In the genomic region with DNA sequence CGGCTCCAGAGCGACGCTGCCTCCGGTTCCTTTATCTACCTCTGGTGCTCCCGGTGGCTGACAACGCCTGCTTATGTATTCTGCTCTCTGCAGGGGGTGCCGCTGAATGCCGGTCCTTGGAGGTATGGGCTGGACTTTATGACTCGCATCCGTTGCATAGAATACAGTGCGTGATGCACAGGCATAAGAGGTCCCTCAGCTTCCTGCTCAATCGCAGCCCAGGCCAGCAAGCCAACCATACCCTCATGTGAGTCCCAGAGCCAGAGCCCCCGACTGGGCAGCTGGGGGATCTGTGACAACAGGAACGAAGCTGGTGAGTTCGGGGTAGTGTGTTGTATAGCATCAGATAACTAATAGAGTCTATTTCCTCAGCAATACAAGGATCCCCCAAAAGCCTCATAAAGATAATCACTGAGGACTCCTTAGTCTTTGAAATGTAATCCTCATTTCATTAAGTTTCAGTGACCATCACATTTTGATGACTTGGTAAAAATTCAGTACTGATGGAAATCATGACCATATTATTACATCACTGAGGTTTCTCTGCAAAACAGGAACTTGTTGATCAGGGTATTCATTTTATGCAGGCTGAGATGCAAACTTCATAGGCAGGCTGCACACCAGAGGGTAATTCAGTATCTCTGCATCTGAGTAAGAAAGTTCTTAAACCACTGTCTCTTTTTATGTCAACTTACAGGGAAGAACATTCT, we compare ENCODE assay signal across 28 cellular contexts.
DNase-seq lines count a peak whose midpoint lies in the region; ATAC-seq and TF ChIP-seq lines count a peak whose summit lies in the region.
"Had no signal": no experiment of that assay in that cellular context is flagged by ENCODE, and none has a peak within 500 bp of the region (broad histone marks: within the 10 kb centered on the region; RNA-seq: fewer than 3 reads in every experiment).

No MANE protein-coding gene starts in this region.

- WGBS in aorta, 2 donors: 71 to 73% methylated on average over 15 of the region's 15 CpGs

- no peaks in the 10 kb centered on the region for H3K4me1 ChIP-seq in aorta (ENCODE audit: control insufficient read depth in 1 of 2, insufficient read depth in 2 of 2, low read length in 2 of 2)
- H3K4me1 ChIP-seq: colonic mucosa, heart left ventricle, tibial nerve had no signal

- peaks cover under 1% of the 10 kb centered on the region for H3K9me3 ChIP-seq in aorta (ENCODE audit: control insufficient read depth, low read length)
- H3K9me3 ChIP-seq: colonic mucosa, neutrophil had no signal

- H3K36me3 ChIP-seq in aorta (ENCODE audit: control insufficient read depth in 1 of 2, insufficient read depth in 2 of 2, low read length in 1 of 2): no peaks in the 10 kb centered on the region
- H3K36me3 ChIP-seq: colonic mucosa, heart left ventricle, neutrophil, tibial nerve had no signal

- no peak for ATAC-seq in Right ventricle myocardium superior (ENCODE audit: poor library complexity)
- no peak for ATAC-seq in GM19328 (IDR thresholded peaks at IDR 0.05; ENCODE audit: unreplicated experiment)
- ATAC-seq in aorta (ENCODE audit: low FRiP score): no peak
- ATAC-seq: activated naive CD4-positive, alpha-beta T cell treated with anti-CD3 and anti-CD28 coated beads, Interleukin-2, amount 50 U/mL, for 72 hours; effector memory CD8-positive, alpha-beta T cell; heart left ventricle had no signal

- no peak overlapping the region for H3K27ac Mint-ChIP-seq in nephron progenitor cell
- H3K27ac Mint-ChIP-seq: activated CD4-positive, alpha-beta memory T cell treated with anti-CD3 and anti-CD28 coated beads for 36 hours; activated naive CD4-positive, alpha-beta T cell treated with anti-CD3 and anti-CD28 coated beads, Interleukin-2, amount 50 U/mL, for 72 hours; activated T-helper 1 cell treated with anti-CD3 and anti-CD28 coated beads, Interleukin-12 subunit alpha, Interleukin-12 subunit beta, Interleukin-2, Interleukin-4 antibody, amounts not matched to agents 30 ng/mL and 10 ng/mL and 1 ng/mL, durations not matched to agents 14 hours and 24 hours and 36 hours; B cell; CD8-positive, alpha-beta memory T cell; effector memory CD8-positive, alpha-beta T cell had no signal

- no peak overlapping the region for H3K4me3 Mint-ChIP-seq in nephron progenitor cell
- H3K4me3 Mint-ChIP-seq: activated CD4-positive, alpha-beta memory T cell treated with anti-CD3 and anti-CD28 coated beads for 36 hours; activated T-helper 1 cell treated with anti-CD3 and anti-CD28 coated beads, Interleukin-12 subunit alpha, Interleukin-12 subunit beta, Interleukin-2, Interleukin-4 antibody, amounts not matched to agents 30 ng/mL and 10 ng/mL and 1 ng/mL, durations not matched to agents 14 hours and 24 hours and 36 hours; B cell; CD8-positive, alpha-beta memory T cell; effector memory CD8-positive, alpha-beta T cell had no signal

- DNase-seq in cardiac septum (ENCODE audit: low spot score): peak; percentile 46
- DNase-seq in Right ventricle myocardium superior: no peak
- peak; percentile 1 for DNase-seq in OCI-M1 (lab: John Stamatoyannopoulos, UW)
- DNase-seq in nephron progenitor cell: peak; percentile 36
- DNase-seq in aorta: no peak
- no peak for DNase-seq in AG20443 (ENCODE audit: low spot score)
- no peak for DNase-seq in stimulated activated naive CD4-positive, alpha-beta T cell treated with Interleukin-2 at 50 U/mL for 16 hours (lab: John Stamatoyannopoulos, UW)
- DNase-seq: activated CD4-positive, alpha-beta memory T cell treated with anti-CD3 and anti-CD28 coated beads for 36 hours; activated CD4-positive, CD25-positive, alpha-beta regulatory T cell; activated CD8-positive, alpha-beta memory T cell treated with anti-CD3 and anti-CD28 coated beads, Interleukin-2, amount 50 U/mL, for 4 hours; CD8-positive, alpha-beta memory T cell; colonic mucosa; effector memory CD8-positive, alpha-beta T cell; foreskin fibroblast; GM23248; NCI-H1436 treated with DMSO at 0.1 percent for 48 hours; NCI-H526; RPMI8226; stimulated activated CD4-positive, alpha-beta T cell treated with anti-CD3 and anti-CD28 coated beads, Interleukin-2, amount 100 ng/mL, for 24 hours had no signal

- no peaks in the 10 kb centered on the region for H3K27me3 ChIP-seq in aorta (ENCODE audit: control insufficient read depth in 1 of 2, insufficient read depth in 2 of 2, low read length in 1 of 2)
- H3K27me3 ChIP-seq: colonic mucosa, neutrophil, tibial nerve had no signal

- no peak overlapping the region for H3K4me3 ChIP-seq in aorta (ENCODE audit: low read length in 2 of 2)
- H3K4me3 ChIP-seq: colonic mucosa, GM23248, heart left ventricle, SK-N-MC, skin epidermis, tibial nerve had no signal

- peaks cover 13% of the 10 kb centered on the region for H3K27me3 Mint-ChIP-seq in nephron progenitor cell (ENCODE audit: low read depth, poor library complexity)
- H3K27me3 Mint-ChIP-seq: activated CD4-positive, alpha-beta memory T cell treated with anti-CD3 and anti-CD28 coated beads for 36 hours; B cell had no signal

- H3K4me1 Mint-ChIP-seq in nephron progenitor cell: peaks cover 9% of the 10 kb centered on the region
- H3K4me1 Mint-ChIP-seq: B cell; CD8-positive, alpha-beta memory T cell had no signal

- H3K27ac ChIP-seq in aorta (ENCODE audit: low read depth in 1 of 2, low read length in 2 of 2): no peak overlapping the region
- H3K27ac ChIP-seq: colonic mucosa, GM23248, heart left ventricle, neutrophil, SK-N-MC, skin epidermis, tibial nerve had no signal

- H3K36me3 Mint-ChIP-seq in nephron progenitor cell (ENCODE audit: low read depth): peaks cover 4% of the 10 kb centered on the region
- H3K36me3 Mint-ChIP-seq: CD8-positive, alpha-beta memory T cell had no signal

- intact Hi-C loops in cardiac septum (cut with DNase I) (no loop called here), Right ventricle myocardium superior (cut with DNase I) (no loop called here), aorta (cut with DNase I) (no loop called here)

- peaks cover 17% of the 10 kb centered on the region for H3K9me3 Mint-ChIP-seq in nephron progenitor cell

- TF ChIP-seq CTCF in nephron progenitor cell (IDR thresholded peaks at IDR 0.05): peak; percentile 42

Comparison
In these comparisons a context has a peak if more than half of its experiments do, and no peak if none do; other contexts are left out.
1. DNase-seq: peak in cardiac septum (single experiment), OCI-M1 (single experiment) and nephron progenitor cell (single experiment); none in Right ventricle myocardium superior (single experiment), aorta (0 of 2), AG20443 (single experiment) and stimulated activated naive CD4-positive, alpha-beta T cell treated with Interleukin-2 at 50 U/mL for 16 hours (single experiment).